ENCODE assay signal across 2 cellular contexts in genomic region chr15:33067456-33067855, GRCh38.
TF ChIP-seq lines count a peak whose summit lies in the region.

No MANE protein-coding gene starts in this region.

TF ChIP-seq in H1, 55 proteins besides CTCF, POLR2A, EP300 and RAD21:
- TF ChIP-seq KDM1A (IDR thresholded peaks at IDR 0.05; ENCODE audit: borderline replicate concordance, low read length) = no peak
- TF ChIP-seq CHD2 (IDR thresholded peaks at IDR 0.05; ENCODE audit: low read length) = no peak
- no peak for TF ChIP-seq SAP30 (IDR thresholded peaks at IDR 0.05; ENCODE audit: insufficient read depth, insufficient replicate concordance, low read length)
- TF ChIP-seq KDM5A (IDR thresholded peaks at IDR 0.05; ENCODE audit: low read length) = no peak
- TF ChIP-seq TBP (IDR thresholded peaks at IDR 0.05; ENCODE audit: low read depth, low read length) = no peak
- no peak for TF ChIP-seq CHD1 (IDR thresholded peaks at IDR 0.05; ENCODE audit: low read depth, low read length)
- TF ChIP-seq POLR2AphosphoS5 (IDR thresholded peaks at IDR 0.05; ENCODE audit: low read depth, low read length) = no peak
- TF ChIP-seq YY1 (IDR thresholded peaks at IDR 0.05; ENCODE audit: low read depth, low read length) = no peak
- TF ChIP-seq E2F6 (IDR thresholded peaks at IDR 0.05) = no peak
- no peak for TF ChIP-seq POU5F1 (IDR thresholded peaks at IDR 0.05; ENCODE audit: low read depth, low read length)
- TF ChIP-seq CREB1 (IDR thresholded peaks at IDR 0.05) = no peak
- no peak for TF ChIP-seq RBBP5 (IDR thresholded peaks at IDR 0.05; ENCODE audit: borderline replicate concordance, low read depth, low read length)
- TF ChIP-seq RXRA (IDR thresholded peaks at IDR 0.05; ENCODE audit: insufficient read depth, low read depth, low read length) = no peak
- no peak for TF ChIP-seq CBX8 (IDR thresholded peaks at IDR 0.05; ENCODE audit: borderline replicate concordance, low read depth, low read length)
- no peak for TF ChIP-seq RNF2 (IDR thresholded peaks at IDR 0.05; ENCODE audit: borderline replicate concordance, low read depth, low read length, missing control alignments, poor library complexity, severe bottlenecking)
TF ChIP-seq in H1: peak in this region for 0.

TF ChIP-seq in GM12891, 5 proteins besides CTCF, POLR2A, EP300 and RAD21:
- no peak for TF ChIP-seq POLR2AphosphoS5 (IDR thresholded peaks at IDR 0.05; ENCODE audit: low read depth, low read length)
- no peak for TF ChIP-seq POU2F2 (IDR thresholded peaks at IDR 0.05; ENCODE audit: low read depth, low read length)
- TF ChIP-seq SPI1 (IDR thresholded peaks at IDR 0.05; ENCODE audit: low read depth, low read length) = no peak
- TF ChIP-seq TAF1 (IDR thresholded peaks at IDR 0.05; ENCODE audit: low read depth, low read length) = no peak
- TF ChIP-seq PAX5 (IDR thresholded peaks at IDR 0.05; ENCODE audit: insufficient read depth, low read length, severe bottlenecking) = no peak
